33 cellular contexts compared by ENCODE assay signal in genomic region chr18:9993846-9994660, GRCh38.
A peak's percentile ranks its signal among the peaks of the same experiment; 100 is the strongest.
DNase-seq lines count a peak whose midpoint lies in the region; ATAC-seq, FAIRE-seq and TF ChIP-seq lines count a peak whose summit lies in the region.
"Had no signal": no experiment of that assay in that cellular context is flagged by ENCODE, and none has a peak within 500 bp of the region (broad histone marks: within the 10 kb centered on the region; RNA-seq: fewer than 3 reads in every experiment).

No MANE protein-coding gene starts in this region.

- TF ChIP-seq EP300 in HepG2 (IDR thresholded peaks at IDR 0.05; ENCODE audit: low read depth in 2 of 2, low read length in 2 of 2) = no peak
- TF ChIP-seq EP300 in HepG2 (CRISPR knock-in tag; IDR thresholded peaks at IDR 0.05; ENCODE audit: borderline replicate concordance) = no peak

- peaks cover 0 to 36% (median 29%) of the 10 kb centered on the region in 5 donors for H3K27me3 Mint-ChIP-seq in naive thymus-derived CD4-positive, alpha-beta T cell

- H3K9ac ChIP-seq in liver (ENCODE audit: low read depth in 1 of 2, low read length in 2 of 2) (no peak overlapping the region), HepG2 (ENCODE audit: insufficient read depth, low read depth, low read length) (no peak overlapping the region), neuronal stem cell (ENCODE audit: low read depth, low read length, poor library complexity) (peak overlapping the region; percentile 9)

- no peak overlapping the region for H4K8ac ChIP-seq in neuronal stem cell (ENCODE audit: low read depth, low read length)

- TF ChIP-seq RAD21 in liver (IDR thresholded peaks at IDR 0.05) (no peak), HepG2 (CRISPR knock-in tag; IDR thresholded peaks at IDR 0.05) (no peak)

- peaks cover 0 to 11% (median 3%) of the 10 kb centered on the region in 5 donors for H3K36me3 Mint-ChIP-seq in naive thymus-derived CD4-positive, alpha-beta T cell

- H3K27ac ChIP-seq in liver (ENCODE audit: low read depth in 1 of 2, low read length in 2 of 2) (no peak overlapping the region), HepG2 (ENCODE audit: extremely low read length, insufficient read depth, low read length) (no peak overlapping the region), neuronal stem cell (replicated peaks; ENCODE audit: low read length) (no peak overlapping the region)
- H3K27ac ChIP-seq in naive thymus-derived CD4-positive, alpha-beta T cell (ENCODE audit: low read depth, low read length) = no peak overlapping the region
- H3K27ac ChIP-seq: 22Rv1, brain microvascular endothelial cell, C4-2B, lower lobe of right lung, neutrophil, Peyer's patch, tibial artery had no signal

- no peak overlapping the region for H3K4me3 ChIP-seq in liver (ENCODE audit: low read depth in 1 of 3, low read length in 3 of 3)
- H3K4me3 ChIP-seq in HepG2 (replicated peaks in 1 of 3; ENCODE audit: insufficient read depth in 1 of 3, low read depth in 2 of 3, low read length in 3 of 3) = no peak overlapping the region
- H3K4me3 ChIP-seq in neuronal stem cell (ENCODE audit: low read length in 2 of 2) = no peak overlapping the region
- H3K4me3 ChIP-seq in naive thymus-derived CD4-positive, alpha-beta T cell (ENCODE audit: low read length) = no peak overlapping the region
- H3K4me3 ChIP-seq: adrenal gland, lower lobe of right lung, Peyer's patch, prostate gland, tibial artery had no signal

- H3K27me3 ChIP-seq in liver (ENCODE audit: control insufficient read depth in 4 of 4, insufficient read depth in 4 of 4, low read length in 3 of 4) = no peaks in the 10 kb centered on the region
- H3K27me3 ChIP-seq in HepG2 (ENCODE audit: control insufficient read depth in 1 of 2, insufficient read depth in 2 of 2, low read length in 2 of 2) = peaks cover 0 to 26% of the 10 kb centered on the region in 2 experiments; a peak in 4 of 5 replicates
- no peaks in the 10 kb centered on the region for H3K27me3 ChIP-seq in neuronal stem cell (ENCODE audit: control insufficient read depth in 3 of 3, insufficient read depth in 3 of 3, low read depth in 1 of 3, low read length in 3 of 3)
- no peaks in the 10 kb centered on the region for H3K27me3 ChIP-seq in naive thymus-derived CD4-positive, alpha-beta T cell (ENCODE audit: control insufficient read depth in 2 of 2, insufficient read depth in 2 of 2, low read length in 2 of 2)
- H3K27me3 ChIP-seq: adrenal gland, brain microvascular endothelial cell, neutrophil, Peyer's patch, tibial artery had no signal

- H4K20me1 ChIP-seq in HepG2 (ENCODE audit: insufficient read depth, low read length) = no peaks in the 10 kb centered on the region

- TF ChIP-seq POLR2A in HepG2 (IDR thresholded peaks at IDR 0.05; ENCODE audit: insufficient read depth in 1 of 2, low read depth in 2 of 2, low read length in 2 of 2) = no peak

- no peak overlapping the region for H4K91ac ChIP-seq in neuronal stem cell (ENCODE audit: low read depth, low read length, poor library complexity)

- in situ Hi-C loops in HepG2 (cut with HindIII; ENCODE audit: extremely low pct_ligation_motif_present, low pct_unique_long_range_greater_than_20kb) = no loop called here

- H2BK120ac ChIP-seq in neuronal stem cell (ENCODE audit: low read depth, low read length) = no peak overlapping the region

- H2BK12ac ChIP-seq in neuronal stem cell (ENCODE audit: low read length) = no peak overlapping the region

- no peaks in the 10 kb centered on the region for H3K79me2 ChIP-seq in HepG2 (ENCODE audit: insufficient read depth, low read length)

- POLR2A ChIA-PET in HepG2 (lab: Yijun Ruan, JAX) = no interaction called here
- POLR2A ChIA-PET in naive thymus-derived CD4-positive, alpha-beta T cell (lab: Charles Lee) = no interaction called here

- no peak overlapping the region for H3K4ac ChIP-seq in neuronal stem cell (ENCODE audit: low read length)

- WGBS in liver = 65% methylated on average over 18 of the region's 18 CpGs
- 28% methylated on average over 17 of the region's 18 CpGs for WGBS in HepG2 (ENCODE audit: low lambda C conversion rate)
- WGBS in neuronal stem cell (ENCODE audit: extremely low coverage in 2 of 2, insufficient read length in 2 of 2, insufficient replicate concordance in 1 of 2), 2 donors = no CpG with 5 or more reads among the region's 18 CpGs

- no peaks in the 10 kb centered on the region for H3K79me1 ChIP-seq in neuronal stem cell (ENCODE audit: low read depth, low read length)

- intact Hi-C loops in HepG2 (cut with micrococcal nuclease; ENCODE audit: unreplicated experiment) (no loop called here), Right ventricle myocardium superior (cut with DNase I) (no loop called here)
- intact Hi-C loops in naive thymus-derived CD4-positive, alpha-beta T cell (cut with micrococcal nuclease) = no loop called here

- H2AK5ac ChIP-seq in neuronal stem cell (ENCODE audit: low read depth, low read length) = no peak overlapping the region

- no peak for ATAC-seq in HepG2
- ATAC-seq in naive thymus-derived CD4-positive, alpha-beta T cell = no peak
- no peak for ATAC-seq in Right ventricle myocardium superior (ENCODE audit: poor library complexity)
- no peak for ATAC-seq in GM18520 (IDR thresholded peaks at IDR 0.05; ENCODE audit: unreplicated experiment)
- no peak for ATAC-seq in HG02759 (IDR thresholded peaks at IDR 0.05; ENCODE audit: unreplicated experiment)
- ATAC-seq: activated CD8-positive, alpha-beta T cell treated with anti-CD3 and anti-CD28 coated beads for 36 hours; lower lobe of right lung had no signal

- no peak overlapping the region for H2BK15ac ChIP-seq in neuronal stem cell (ENCODE audit: low read length)

- H3K27ac Mint-ChIP-seq in naive thymus-derived CD4-positive, alpha-beta T cell = no peak overlapping the region
- H3K27ac Mint-ChIP-seq: activated CD8-positive, alpha-beta T cell treated with anti-CD3 and anti-CD28 coated beads for 36 hours; activated naive CD4-positive, alpha-beta T cell treated with anti-CD3 and anti-CD28 coated beads for 36 hours; activated T-helper 1 cell treated with anti-CD3 and anti-CD28 coated beads, Interleukin-12 subunit alpha, Interleukin-12 subunit beta, Interleukin-2, Interleukin-4 antibody, amounts not matched to agents 30 ng/mL and 10 ng/mL and 1 ng/mL, durations not matched to agents 14 hours and 24 hours and 36 hours; IgD-negative memory B cell; T-helper 2 cell treated with Interferon-gamma antibody and Interleukin-4, amounts not matched to agents 5 μg/mL and 100 μg/mL, for 36 hours had no signal

- no peak overlapping the region for H3K4me3 Mint-ChIP-seq in naive thymus-derived CD4-positive, alpha-beta T cell
- H3K4me3 Mint-ChIP-seq: activated CD8-positive, alpha-beta T cell treated with anti-CD3 and anti-CD28 coated beads for 36 hours; activated naive CD4-positive, alpha-beta T cell treated with anti-CD3 and anti-CD28 coated beads for 36 hours; activated T-helper 1 cell treated with anti-CD3 and anti-CD28 coated beads, Interleukin-12 subunit alpha, Interleukin-12 subunit beta, Interleukin-2, Interleukin-4 antibody, amounts not matched to agents 30 ng/mL and 10 ng/mL and 1 ng/mL, durations not matched to agents 14 hours and 24 hours and 36 hours; IgD-negative memory B cell; T-helper 2 cell treated with Interferon-gamma antibody and Interleukin-4, amounts not matched to agents 5 μg/mL and 100 μg/mL, for 36 hours had no signal

- peak overlapping the region; percentile 27 for H2BK5ac ChIP-seq in neuronal stem cell (ENCODE audit: low read length)

- no peak overlapping the region for H3K4me2 ChIP-seq in HepG2 (ENCODE audit: low read depth, low read length)
- no peak overlapping the region for H3K4me2 ChIP-seq in neuronal stem cell (ENCODE audit: insufficient read depth, low read length, poor library complexity, severe bottlenecking)

- no TSS peak for BruUV-seq in HepG2 (replicated peaks; lab: Mats Ljungman, UMichigan)

- H3K18ac ChIP-seq in neuronal stem cell (ENCODE audit: low read length) = no peak overlapping the region

- no peak overlapping the region for H3K23ac ChIP-seq in neuronal stem cell (ENCODE audit: low read depth, low read length, poor library complexity)

- no peaks in the 10 kb centered on the region for H3K36me3 ChIP-seq in liver (ENCODE audit: control insufficient read depth in 4 of 4, insufficient read depth in 3 of 4, low read depth in 1 of 4, low read length in 3 of 4)
- H3K36me3 ChIP-seq in HepG2 (replicated peaks in 1 of 2; ENCODE audit: control insufficient read depth in 1 of 2, insufficient read depth in 2 of 2, low read length in 2 of 2) = no peaks in the 10 kb centered on the region
- no peaks in the 10 kb centered on the region for H3K36me3 ChIP-seq in neuronal stem cell (replicated peaks in 1 of 2; ENCODE audit: control insufficient read depth in 2 of 2, insufficient read depth in 2 of 2, low read length in 2 of 2)
- no peaks in the 10 kb centered on the region for H3K36me3 ChIP-seq in naive thymus-derived CD4-positive, alpha-beta T cell (ENCODE audit: control insufficient read depth in 2 of 3, insufficient read depth in 3 of 3, low read length in 3 of 3)
- H3K36me3 ChIP-seq: adrenal gland, brain microvascular endothelial cell, lower lobe of right lung, neutrophil, Peyer's patch, prostate gland, tibial artery had no signal

- H2AFZ ChIP-seq in HepG2 (ENCODE audit: low read length) (no peak overlapping the region), neuronal stem cell (ENCODE audit: low read length) (no peak overlapping the region)

- TF ChIP-seq CTCF in liver (IDR thresholded peaks at IDR 0.05; ENCODE audit: low read depth, low read length, missing input control) (no peak), HepG2 (CRISPR knock-in tag; IDR thresholded peaks at IDR 0.05) (no peak)

- CTCF ChIA-PET in HepG2 (lab: Yijun Ruan, JAX; ENCODE audit: low intra/inter-chr PET ratio, low total read pairs) = no interaction called here
- CTCF ChIA-PET in naive thymus-derived CD4-positive, alpha-beta T cell (lab: Charles Lee) = no interaction called here

- H3K9me3 ChIP-seq in liver (ENCODE audit: control insufficient read depth in 4 of 4, low read length in 3 of 4) (peaks cover 0 to 8% (median 0%) of the 10 kb centered on the region in 4 donors), HepG2 (ENCODE audit: low read length) (peaks cover 15% of the 10 kb centered on the region), neuronal stem cell (replicated peaks in 1 of 2; ENCODE audit: control insufficient read depth in 2 of 2, insufficient read depth in 1 of 2, low read depth in 1 of 2, low read length in 2 of 2) (peaks cover 9 to 10% of the 10 kb centered on the region in 2 donors)
- H3K9me3 ChIP-seq in naive thymus-derived CD4-positive, alpha-beta T cell (ENCODE audit: control insufficient read depth in 2 of 3, low read length in 3 of 3) = peaks cover 0 to 17% (median 0%) of the 10 kb centered on the region in 3 experiments
- H3K9me3 ChIP-seq: neutrophil, prostate gland had no signal

- DNase-seq in HepG2 (ENCODE audit: low spot score) (no peak), kidney tubule cell (ENCODE audit: low spot score) (peak; percentile 53), neuronal stem cell (ENCODE audit: low spot score) (no peak), Right ventricle myocardium superior (no peak)
- DNase-seq in naive thymus-derived CD4-positive, alpha-beta T cell = no peak
- DNase-seq: activated CD8-positive, alpha-beta memory T cell treated with anti-CD3 and anti-CD28 coated beads, Interleukin-2, amount 50 U/mL, for 48 hours; activated CD8-positive, alpha-beta T cell treated with anti-CD3 and anti-CD28 coated beads for 36 hours; activated naive CD4-positive, alpha-beta T cell treated with anti-CD3 and anti-CD28 coated beads for 36 hours; adrenal gland; brain microvascular endothelial cell; Caco-2; DMS79; GDM1; GOT3; lower lobe of right lung; MV-4-11; NCI-H146; NCI-H774; Peyer's patch; SHP77 treated with DMSO at 0.1 percent for 48 hours; stimulated activated CD4-positive, alpha-beta T cell treated with anti-CD3 and anti-CD28 coated beads, Interleukin-4, amount 100 ng/mL, for 4 hours; tibial artery had no signal

- no peaks in the 10 kb centered on the region for H3K4me1 ChIP-seq in liver (ENCODE audit: control insufficient read depth in 4 of 4, insufficient read depth in 4 of 4, low read length in 3 of 4)
- peaks cover 14% of the 10 kb centered on the region for H3K4me1 ChIP-seq in HepG2 (ENCODE audit: insufficient read depth, low read length)
- no peaks in the 10 kb centered on the region for H3K4me1 ChIP-seq in neuronal stem cell (ENCODE audit: control insufficient read depth in 2 of 2, insufficient read depth in 1 of 2, low read depth in 1 of 2, low read length in 2 of 2)
- no peaks in the 10 kb centered on the region for H3K4me1 ChIP-seq in naive thymus-derived CD4-positive, alpha-beta T cell (ENCODE audit: control insufficient read depth in 2 of 2, insufficient read depth in 2 of 2, low read length in 2 of 2)
- H3K4me1 ChIP-seq: adrenal gland, Caco-2, prostate gland had no signal

- H3K14ac ChIP-seq in neuronal stem cell (ENCODE audit: low read length) = no peak overlapping the region

- H3K4me1 Mint-ChIP-seq in naive thymus-derived CD4-positive, alpha-beta T cell = peaks cover 0 to 6% (median 0%) of the 10 kb centered on the region in 7 donors
- H3K4me1 Mint-ChIP-seq: IgD-negative memory B cell had no signal

- H3K9me3 Mint-ChIP-seq in naive thymus-derived CD4-positive, alpha-beta T cell = peaks cover 8 to 34% (median 14%) of the 10 kb centered on the region in 11 donors

- no peak for FAIRE-seq in HepG2 (lab: Jason Lieb, UNC)
- FAIRE-seq: keratinocyte had no signal
